Comparison of ENCODE assay signal across 34 cellular contexts in genomic region chr4:93743638-93744037, GRCh38.
"Had no signal": no experiment of that assay in that cellular context is flagged by ENCODE, and none has a peak within 500 bp of the region (broad histone marks: within the 10 kb centered on the region; RNA-seq: fewer than 3 reads in every experiment).

No MANE protein-coding gene starts in this region.

- DNase-seq: Karpas-422, MG63, MM.1S, MV-4-11, NCI-H1048, NCI-H1092, NCI-H1092 treated with DMSO at 0.1 percent for 48 hours, NCI-H1105, NCI-H1105 treated with DMSO at 0.1 percent for 48 hours, NCI-H1417, NCI-H1417 treated with DMSO at 0.1 percent for 48 hours, NCI-H1436, NCI-H1436 treated with DMSO at 0.1 percent for 48 hours, NCI-H146, NCI-H1694, NCI-H1694 treated with DMSO at 0.1 percent for 48 hours, NCI-H187, NCI-H187 treated with DMSO at 0.1 percent for 48 hours, NCI-H1930, NCI-H2029, NCI-H2029 treated with DMSO at 0.1 percent for 48 hours, NCI-H2081, NCI-H2081 treated with DMSO at 0.1 percent for 48 hours, NCI-H2107, NCI-H2171, NCI-H2171 treated with DMSO at 0.1 percent for 48 hours, NCI-H2227 treated with DMSO at 0.1 percent for 48 hours, NCI-H226, NCI-H345, NCI-H446, NCI-H446 treated with DMSO at 0.1 percent for 48 hours, NCI-H510A, NCI-H510A treated with DMSO at 0.1 percent for 48 hours, NCI-H524 had no signal

- H3K27me3 ChIP-seq: MG63 had no signal

- H3K9me3 ChIP-seq: MG63 had no signal

- H3K36me3 ChIP-seq: MG63 had no signal

- H3K4me3 ChIP-seq: MG63 had no signal
